ENCODE assay signal across 16 cellular contexts in genomic region chr14:65501328-65501727, GRCh38.
DNase-seq lines count a peak whose midpoint lies in the region; ATAC-seq and TF ChIP-seq lines count a peak whose summit lies in the region.
"Had no signal": no experiment of that assay in that cellular context is flagged by ENCODE, and none has a peak within 500 bp of the region (broad histone marks: within the 10 kb centered on the region; RNA-seq: fewer than 3 reads in every experiment).

No MANE protein-coding gene starts in this region.

- no peak for DNase-seq in activated CD4-positive, alpha-beta T cell treated with anti-CD3 and anti-CD28 coated beads, Interleukin-2, amount 10 ng/mL, durations not matched to agents 24 days and 14 days
- no peak for DNase-seq in activated CD4-positive, alpha-beta T cell treated with anti-CD3 and anti-CD28 coated beads for 1 hour
- DNase-seq in H9: no peak
- no peak for DNase-seq in astrocyte of the spinal cord (ENCODE audit: low read depth, low spot score)
- DNase-seq in stimulated activated naive B cell treated with anti-CD40 and anti-IgM and Interleukin-4, amounts not matched to agents 10 μg/mL and 1 μg/mL and 100 μg/mL, for 72 hours: no peak
- DNase-seq in NCI-H1417 (lab: John Stamatoyannopoulos, UW): no peak
- no peak for DNase-seq in inferior parietal cortex (ENCODE audit: extremely low spot score)
- no peak for DNase-seq in vagina (ENCODE audit: extremely low spot score in 2 of 2)
- DNase-seq: activated naive CD8-positive, alpha-beta T cell treated with anti-CD3 and anti-CD28 coated beads, Interleukin-2, amount 10 ng/mL, durations not matched to agents 7 days and 5 days; Caco-2; esophagus squamous epithelium; mesenchymal stem cell; NCI-H1417 treated with DMSO at 0.1 percent for 48 hours; NCI-H510A; occipital lobe had no signal

- H4K91ac ChIP-seq in H9 (ENCODE audit: insufficient read length, low read depth, low read length): no peak overlapping the region

- H3K79me2 ChIP-seq in H9 (ENCODE audit: insufficient read depth, low read length): no peaks in the 10 kb centered on the region

- H2BK5ac ChIP-seq in H9 (ENCODE audit: insufficient read length, low read length): no peak overlapping the region

- no peak overlapping the region for H2BK20ac ChIP-seq in H9 (ENCODE audit: low read depth, low read length, poor library complexity, severe bottlenecking)

- H3K27ac ChIP-seq in H9 (ENCODE audit: insufficient read length, low read depth, low read length): no peak overlapping the region
- H3K27ac ChIP-seq in vagina: no peak overlapping the region
- H3K27ac ChIP-seq: A549, esophagus squamous epithelium had no signal

- peaks cover 30% of the 10 kb centered on the region for H3K36me3 Mint-ChIP-seq in activated CD4-positive, alpha-beta T cell treated with anti-CD3 and anti-CD28 coated beads, Interleukin-2, amount 10 ng/mL, durations not matched to agents 24 days and 14 days (ENCODE audit: low read depth)
- H3K36me3 Mint-ChIP-seq in H9 (ENCODE audit: insufficient read depth in 1 of 3, low read depth in 3 of 3): peaks cover 4% of the 10 kb centered on the region in 3 experiments; a peak in 6 of 7 replicates
- peaks cover 8 to 13% of the 10 kb centered on the region in 2 donors for H3K36me3 Mint-ChIP-seq in stimulated activated naive B cell treated with anti-CD40 and anti-IgM and Interleukin-4, amounts not matched to agents 10 μg/mL and 1 μg/mL and 100 μg/mL, for 72 hours

- H4K20me1 ChIP-seq in H9 (ENCODE audit: control insufficient read depth, insufficient read depth, insufficient read length): no peaks in the 10 kb centered on the region

- H3K27me3 ChIP-seq in H9 (ENCODE audit: insufficient read depth, low read length) (peaks cover 7% of the 10 kb centered on the region; the same call in 1 of the 2 replicates), vagina (no peaks in the 10 kb centered on the region)
- H3K27me3 ChIP-seq: esophagus squamous epithelium had no signal

- H3K79me1 ChIP-seq in H9 (ENCODE audit: insufficient read depth, low read depth, low read length, poor library complexity, severe bottlenecking): no peaks in the 10 kb centered on the region

- no peaks in the 10 kb centered on the region for H3K4me1 ChIP-seq in H9 (ENCODE audit: insufficient read depth, low read length)
- peaks cover 13% of the 10 kb centered on the region for H3K4me1 ChIP-seq in vagina
- H3K4me1 ChIP-seq: Caco-2 had no signal

- TF ChIP-seq CTCF in H9 (conservative IDR thresholded peaks at IDR 0.05): peak; percentile 24; the same call in 2 of the 3 replicates
- peak; percentile 16 for TF ChIP-seq CTCF in astrocyte of the spinal cord (IDR thresholded peaks at IDR 0.05; ENCODE audit: low read depth, low read length)
- TF ChIP-seq CTCF in vagina (IDR thresholded peaks at IDR 0.05): no peak

- no peak overlapping the region for H4K8ac ChIP-seq in H9 (replicated peaks; ENCODE audit: insufficient read length, low read depth, low read length)

- no peak overlapping the region for H3K9ac ChIP-seq in H9 (ENCODE audit: extremely low read depth, insufficient read length, low read length)

- peaks cover 33% of the 10 kb centered on the region for H3K4me1 Mint-ChIP-seq in activated CD4-positive, alpha-beta T cell treated with anti-CD3 and anti-CD28 coated beads, Interleukin-2, amount 10 ng/mL, durations not matched to agents 24 days and 14 days
- H3K4me1 Mint-ChIP-seq in H9: peaks cover 3 to 8% of the 10 kb centered on the region in 2 experiments; a peak in 2 of 4 replicates
- H3K4me1 Mint-ChIP-seq in stimulated activated naive B cell treated with anti-CD40 and anti-IgM and Interleukin-4, amounts not matched to agents 10 μg/mL and 1 μg/mL and 100 μg/mL, for 72 hours: peaks cover 33 to 45% of the 10 kb centered on the region in 2 donors

- H3K9me3 Mint-ChIP-seq in activated CD4-positive, alpha-beta T cell treated with anti-CD3 and anti-CD28 coated beads, Interleukin-2, amount 10 ng/mL, durations not matched to agents 24 days and 14 days: peaks cover 8% of the 10 kb centered on the region
- H3K9me3 Mint-ChIP-seq in H9: peaks cover 3% of the 10 kb centered on the region in 2 experiments
- H3K9me3 Mint-ChIP-seq in stimulated activated naive B cell treated with anti-CD40 and anti-IgM and Interleukin-4, amounts not matched to agents 10 μg/mL and 1 μg/mL and 100 μg/mL, for 72 hours: peaks cover 3 to 5% of the 10 kb centered on the region in 2 donors

- H2BK12ac ChIP-seq in H9 (ENCODE audit: insufficient read length, low read depth, low read length): no peak overlapping the region

- H3K4me2 ChIP-seq in H9 (ENCODE audit: insufficient read depth, insufficient read length, low read length): no peak overlapping the region
- H3K4me2 ChIP-seq: A549 had no signal

- H2AK5ac ChIP-seq in H9 (ENCODE audit: insufficient read length, low read length): no peak overlapping the region

- no peaks in the 10 kb centered on the region for H3K23me2 ChIP-seq in H9 (ENCODE audit: insufficient read length, low read depth, low read length, poor library complexity, severe bottlenecking)

- H3K23ac ChIP-seq in H9 (ENCODE audit: insufficient read length, low read depth, low read length): no peak overlapping the region

- no peak overlapping the region for H3K14ac ChIP-seq in H9 (ENCODE audit: insufficient read depth, low read length)

- H2BK120ac ChIP-seq in H9 (ENCODE audit: low read depth, low read length, poor library complexity, severe bottlenecking): no peak overlapping the region

- H3K56ac ChIP-seq in H9 (ENCODE audit: insufficient read length, low read depth, low read length): no peak overlapping the region

- no peak overlapping the region for H3K18ac ChIP-seq in H9 (ENCODE audit: insufficient read length, low read depth, low read length)

- intact Hi-C loops in activated CD4-positive, alpha-beta T cell treated with anti-CD3 and anti-CD28 coated beads, Interleukin-2, amount 10 ng/mL, durations not matched to agents 24 days and 14 days (cut with micrococcal nuclease): no loop called here
- intact Hi-C loops in vagina (cut with DNase I): no loop called here

- no peaks in the 10 kb centered on the region for H3K27me3 Mint-ChIP-seq in activated CD4-positive, alpha-beta T cell treated with anti-CD3 and anti-CD28 coated beads, Interleukin-2, amount 10 ng/mL, durations not matched to agents 24 days and 14 days
- peaks cover 55% of the 10 kb centered on the region for H3K27me3 Mint-ChIP-seq in H9 (ENCODE audit: low read depth)
- H3K27me3 Mint-ChIP-seq in stimulated activated naive B cell treated with anti-CD40 and anti-IgM and Interleukin-4, amounts not matched to agents 10 μg/mL and 1 μg/mL and 100 μg/mL, for 72 hours: no peaks in the 10 kb centered on the region
- H3K27me3 Mint-ChIP-seq: activated naive CD8-positive, alpha-beta T cell treated with anti-CD3 and anti-CD28 coated beads, Interleukin-2, amount 10 ng/mL, durations not matched to agents 7 days and 5 days had no signal

- H3K4me3 ChIP-seq in astrocyte of the spinal cord (ENCODE audit: low read depth, low read length) (no peak overlapping the region), vagina (no peak overlapping the region)
- H3K4me3 ChIP-seq: A549, esophagus squamous epithelium had no signal

- H3K4ac ChIP-seq in H9 (ENCODE audit: low read depth, low read length): no peak overlapping the region

- H3K9me3 ChIP-seq in H9 (ENCODE audit: control insufficient read depth, low read depth, low read length) (no peaks in the 10 kb centered on the region), vagina (no peaks in the 10 kb centered on the region)
- H3K9me3 ChIP-seq: A549, Caco-2, esophagus squamous epithelium had no signal

- H3T11ph ChIP-seq in H9 (ENCODE audit: low read length): no peak overlapping the region

- no peak for TF ChIP-seq POLR2A in vagina (IDR thresholded peaks at IDR 0.05)

- no peak overlapping the region for H2AFZ ChIP-seq in H9 (ENCODE audit: low read length)

- no peaks in the 10 kb centered on the region for H3K36me3 ChIP-seq in vagina
- H3K36me3 ChIP-seq: esophagus squamous epithelium had no signal

- H3K4me3 Mint-ChIP-seq in activated CD4-positive, alpha-beta T cell treated with anti-CD3 and anti-CD28 coated beads, Interleukin-2, amount 10 ng/mL, durations not matched to agents 24 days and 14 days: no peak overlapping the region
- H3K4me3 Mint-ChIP-seq in H9: no peak overlapping the region
- no peak overlapping the region for H3K4me3 Mint-ChIP-seq in stimulated activated naive B cell treated with anti-CD40 and anti-IgM and Interleukin-4, amounts not matched to agents 10 μg/mL and 1 μg/mL and 100 μg/mL, for 72 hours
- H3K4me3 Mint-ChIP-seq: activated naive CD8-positive, alpha-beta T cell treated with anti-CD3 and anti-CD28 coated beads, Interleukin-2, amount 10 ng/mL, durations not matched to agents 7 days and 5 days had no signal

- no peak overlapping the region for H2BK15ac ChIP-seq in H9 (ENCODE audit: low read depth, low read length)

- H3K27ac Mint-ChIP-seq in activated CD4-positive, alpha-beta T cell treated with anti-CD3 and anti-CD28 coated beads, Interleukin-2, amount 10 ng/mL, durations not matched to agents 24 days and 14 days: peak overlapping the region; percentile 35
- H3K27ac Mint-ChIP-seq in H9: no peak overlapping the region
- H3K27ac Mint-ChIP-seq in stimulated activated naive B cell treated with anti-CD40 and anti-IgM and Interleukin-4, amounts not matched to agents 10 μg/mL and 1 μg/mL and 100 μg/mL, for 72 hours: peak overlapping the region; percentile 48
- H3K27ac Mint-ChIP-seq: activated naive CD8-positive, alpha-beta T cell treated with anti-CD3 and anti-CD28 coated beads, Interleukin-2, amount 10 ng/mL, durations not matched to agents 7 days and 5 days had no signal

- no peak overlapping the region for H4K5ac ChIP-seq in H9 (ENCODE audit: insufficient read length, low read depth, low read length)

- in situ Hi-C loops in astrocyte of the spinal cord (cut with HindIII; ENCODE audit: low sequenced_read_pairs): no loop called here

- ATAC-seq in stimulated activated naive B cell treated with anti-CD40 and anti-IgM and Interleukin-4, amounts not matched to agents 10 μg/mL and 1 μg/mL and 100 μg/mL, for 72 hours (replicated peaks): peak; percentile 37 to 51
- ATAC-seq: A549 had no signal

Comparison
In these comparisons a context has a peak if more than half of its experiments do, and no peak if none do; other contexts are left out.
1. H3K27ac Mint-ChIP-seq: peak in activated CD4-positive, alpha-beta T cell treated with anti-CD3 and anti-CD28 coated beads, Interleukin-2, amount 10 ng/mL, durations not matched to agents 24 days and 14 days (single experiment) and stimulated activated naive B cell treated with anti-CD40 and anti-IgM and Interleukin-4, amounts not matched to agents 10 μg/mL and 1 μg/mL and 100 μg/mL, for 72 hours (single experiment); none in H9 (0 of 3).
2. CTCF ChIP-seq: peak in H9 (single experiment) and astrocyte of the spinal cord (single experiment); none in vagina (0 of 3).